ENCODE assay signal across 1 cellular context in the genomic region with DNA sequence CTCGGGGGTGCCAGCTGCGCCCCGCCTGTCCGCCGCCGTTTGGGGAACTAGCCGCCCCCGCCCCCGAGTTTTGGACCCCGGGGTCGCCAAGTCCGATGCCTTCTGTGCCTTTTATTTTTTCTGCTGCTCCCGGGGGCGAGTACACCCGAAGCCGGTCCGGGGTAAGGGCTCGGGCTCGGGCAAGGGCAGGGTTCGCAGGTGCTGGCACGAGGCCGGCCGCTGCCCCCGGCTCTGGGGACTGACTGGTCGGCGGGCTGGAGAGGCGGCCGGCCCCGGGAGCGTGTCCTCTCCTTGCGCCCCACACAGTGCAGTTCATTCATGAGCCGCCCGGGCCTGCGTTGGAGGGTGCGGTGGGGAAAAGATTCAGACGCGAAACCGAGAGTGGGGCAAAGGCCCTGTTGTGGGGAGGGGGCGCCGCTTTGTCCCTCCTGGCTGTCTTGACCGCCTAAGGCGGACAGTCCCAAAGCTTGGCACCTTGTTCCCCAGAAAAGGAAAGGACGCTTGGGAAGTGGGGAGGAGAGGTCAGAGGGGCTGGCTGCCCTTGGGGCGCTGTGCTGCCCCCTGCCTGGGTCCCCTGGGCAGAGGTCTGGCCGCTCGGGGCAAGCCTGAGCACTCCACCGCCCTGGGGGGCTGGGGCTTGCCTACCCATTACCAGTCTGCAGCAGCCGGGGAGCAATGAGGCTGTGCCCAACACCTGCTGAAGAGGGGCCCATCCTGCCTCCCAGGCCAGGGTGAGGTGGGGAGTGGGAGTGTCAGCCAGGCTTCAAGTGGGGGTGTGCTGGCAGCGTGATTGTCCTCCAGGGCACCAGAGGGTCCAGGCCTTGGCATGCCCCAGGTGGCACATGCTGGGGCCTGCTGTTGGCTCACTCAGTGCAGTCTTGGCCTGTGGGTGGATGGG.
TF ChIP-seq lines count a peak whose summit lies in the region.

No MANE protein-coding gene starts in this region.

TF ChIP-seq in HepG2, 621 proteins besides CTCF, POLR2A, EP300 and RAD21 (continued from another document and continues in another):
- 0 out of 2 replicates have a peak, but pooled peaks have one; percentile 78 for TF ChIP-seq GPN1 (CRISPR knock-in tag; IDR thresholded peaks at IDR 0.05; ENCODE audit: borderline replicate concordance)
- TF ChIP-seq ZNF878 (CRISPR knock-in tag; IDR thresholded peaks at IDR 0.05), result 0 out of 2 replicates have a peak, but pooled peaks have one; percentile 48
- TF ChIP-seq, protein P1, sequence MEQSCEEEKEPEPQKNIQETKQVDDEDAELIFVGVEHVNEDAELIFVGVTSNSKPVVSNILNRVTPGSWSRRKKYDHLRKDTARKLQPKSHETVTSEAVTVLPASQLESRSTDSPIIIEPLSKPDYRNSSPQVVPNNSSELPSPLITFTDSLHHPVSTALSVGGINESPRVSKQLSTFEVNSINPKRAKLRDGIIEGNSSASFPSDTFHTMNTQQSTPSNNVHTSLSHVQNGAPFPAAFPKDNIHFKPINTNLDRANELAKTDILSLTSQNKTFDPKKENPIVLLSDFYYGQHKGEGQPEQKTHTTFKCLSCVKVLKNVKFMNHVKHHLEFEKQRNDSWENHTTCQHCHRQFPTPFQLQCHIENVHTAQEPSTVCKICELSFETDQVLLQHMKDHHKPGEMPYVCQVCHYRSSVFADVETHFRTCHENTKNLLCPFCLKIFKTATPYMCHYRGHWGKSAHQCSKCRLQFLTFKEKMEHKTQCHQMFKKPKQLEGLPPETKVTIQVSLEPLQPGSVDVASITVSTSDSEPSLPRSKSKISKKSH (CRISPR knock-in tag; IDR thresholded peaks at IDR 0.05; ENCODE audit: borderline replicate concordance), result 0 out of 2 replicates have a peak, but pooled peaks have one; percentile 25
- TF ChIP-seq SKI (IDR thresholded peaks at IDR 0.05; ENCODE audit: partially characterized antibody), result no peak
- TF ChIP-seq HDAC1 (CRISPR knock-in tag; IDR thresholded peaks at IDR 0.05), result peak; percentile 70; the same call in 1 of the 2 replicates
- TF ChIP-seq ADNP (CRISPR knock-in tag; IDR thresholded peaks at IDR 0.05), result 0 out of 2 replicates have a peak, but pooled peaks have one; percentile 42
- peak; percentile 57 for TF ChIP-seq ZNF790 (CRISPR knock-in tag; IDR thresholded peaks at IDR 0.05; ENCODE audit: borderline replicate concordance)
- TF ChIP-seq ZNF33B (CRISPR knock-in tag; IDR thresholded peaks at IDR 0.05), result peak; percentile 32; the same call in 1 of the 2 replicates
- TF ChIP-seq ZNF484 (CRISPR knock-in tag; IDR thresholded peaks at IDR 0.05; ENCODE audit: borderline replicate concordance, low read depth), result no peak
- TF ChIP-seq, protein P2, sequence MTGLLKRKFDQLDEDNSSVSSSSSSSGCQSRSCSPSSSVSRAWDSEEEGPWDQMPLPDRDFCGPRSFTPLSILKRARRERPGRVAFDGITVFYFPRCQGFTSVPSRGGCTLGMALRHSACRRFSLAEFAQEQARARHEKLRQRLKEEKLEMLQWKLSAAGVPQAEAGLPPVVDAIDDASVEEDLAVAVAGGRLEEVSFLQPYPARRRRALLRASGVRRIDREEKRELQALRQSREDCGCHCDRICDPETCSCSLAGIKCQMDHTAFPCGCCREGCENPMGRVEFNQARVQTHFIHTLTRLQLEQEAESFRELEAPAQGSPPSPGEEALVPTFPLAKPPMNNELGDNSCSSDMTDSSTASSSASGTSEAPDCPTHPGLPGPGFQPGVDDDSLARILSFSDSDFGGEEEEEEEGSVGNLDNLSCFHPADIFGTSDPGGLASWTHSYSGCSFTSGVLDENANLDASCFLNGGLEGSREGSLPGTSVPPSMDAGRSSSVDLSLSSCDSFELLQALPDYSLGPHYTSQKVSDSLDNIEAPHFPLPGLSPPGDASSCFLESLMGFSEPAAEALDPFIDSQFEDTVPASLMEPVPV (CRISPR knock-in tag; IDR thresholded peaks at IDR 0.05), result peak; percentile 31; the same call in 1 of the 2 replicates
- peak; percentile 78; the same call in 1 of the 2 replicates for TF ChIP-seq NFKB2 (CRISPR knock-in tag; IDR thresholded peaks at IDR 0.05; ENCODE audit: borderline replicate concordance)
- TF ChIP-seq, protein P3, sequence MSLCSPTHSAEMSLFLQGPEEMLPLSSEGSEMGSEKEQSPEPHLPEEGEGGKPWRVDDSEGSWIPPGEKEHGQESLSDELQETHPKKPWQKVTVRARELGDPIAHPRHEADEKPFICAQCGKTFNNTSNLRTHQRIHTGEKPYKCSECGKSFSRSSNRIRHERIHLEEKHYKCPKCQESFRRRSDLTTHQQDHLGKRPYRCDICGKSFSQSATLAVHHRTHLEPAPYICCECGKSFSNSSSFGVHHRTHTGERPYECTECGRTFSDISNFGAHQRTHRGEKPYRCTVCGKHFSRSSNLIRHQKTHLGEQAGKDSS (CRISPR knock-in tag; IDR thresholded peaks at IDR 0.05; ENCODE audit: borderline replicate concordance, low read depth), result peak; percentile 44; the same call in 1 of the 2 replicates
- TF ChIP-seq MED8 (CRISPR knock-in tag; IDR thresholded peaks at IDR 0.05; ENCODE audit: insufficient replicate concordance), result peak; percentile 41
- no peak for TF ChIP-seq ZNF331 (CRISPR knock-in tag; IDR thresholded peaks at IDR 0.05)
- TF ChIP-seq DNMT3B (CRISPR knock-in tag; conservative IDR thresholded peaks at IDR 0.05), result no peak
- TF ChIP-seq ZNF850 (CRISPR knock-in tag; conservative IDR thresholded peaks at IDR 0.05), result 0 out of 2 replicates have a peak, but pooled peaks have one; percentile 45
- peak; percentile 52; the same call in 1 of the 2 replicates for TF ChIP-seq ZNF772 (CRISPR knock-in tag; IDR thresholded peaks at IDR 0.05)
- TF ChIP-seq, protein P4, sequence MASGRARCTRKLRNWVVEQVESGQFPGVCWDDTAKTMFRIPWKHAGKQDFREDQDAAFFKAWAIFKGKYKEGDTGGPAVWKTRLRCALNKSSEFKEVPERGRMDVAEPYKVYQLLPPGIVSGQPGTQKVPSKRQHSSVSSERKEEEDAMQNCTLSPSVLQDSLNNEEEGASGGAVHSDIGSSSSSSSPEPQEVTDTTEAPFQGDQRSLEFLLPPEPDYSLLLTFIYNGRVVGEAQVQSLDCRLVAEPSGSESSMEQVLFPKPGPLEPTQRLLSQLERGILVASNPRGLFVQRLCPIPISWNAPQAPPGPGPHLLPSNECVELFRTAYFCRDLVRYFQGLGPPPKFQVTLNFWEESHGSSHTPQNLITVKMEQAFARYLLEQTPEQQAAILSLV (CRISPR knock-in tag; IDR thresholded peaks at IDR 0.05; ENCODE audit: borderline replicate concordance), result peak; percentile 81; the same call in 1 of the 2 replicates
- no peak for TF ChIP-seq NR2F6 (IDR thresholded peaks at IDR 0.05)
- 0 out of 2 replicates have a peak, but pooled peaks have one; percentile 58 for TF ChIP-seq NR2F6 (CRISPR knock-in tag; IDR thresholded peaks at IDR 0.05)
- TF ChIP-seq GATAD1 (CRISPR knock-in tag; IDR thresholded peaks at IDR 0.05), result no peak
- no peak for TF ChIP-seq ZKSCAN5 (CRISPR knock-in tag; IDR thresholded peaks at IDR 0.05)
- 0 out of 2 replicates have a peak, but pooled peaks have one; percentile 18 for TF ChIP-seq NFYB (CRISPR knock-in tag; IDR thresholded peaks at IDR 0.05)
- TF ChIP-seq, protein P5, sequence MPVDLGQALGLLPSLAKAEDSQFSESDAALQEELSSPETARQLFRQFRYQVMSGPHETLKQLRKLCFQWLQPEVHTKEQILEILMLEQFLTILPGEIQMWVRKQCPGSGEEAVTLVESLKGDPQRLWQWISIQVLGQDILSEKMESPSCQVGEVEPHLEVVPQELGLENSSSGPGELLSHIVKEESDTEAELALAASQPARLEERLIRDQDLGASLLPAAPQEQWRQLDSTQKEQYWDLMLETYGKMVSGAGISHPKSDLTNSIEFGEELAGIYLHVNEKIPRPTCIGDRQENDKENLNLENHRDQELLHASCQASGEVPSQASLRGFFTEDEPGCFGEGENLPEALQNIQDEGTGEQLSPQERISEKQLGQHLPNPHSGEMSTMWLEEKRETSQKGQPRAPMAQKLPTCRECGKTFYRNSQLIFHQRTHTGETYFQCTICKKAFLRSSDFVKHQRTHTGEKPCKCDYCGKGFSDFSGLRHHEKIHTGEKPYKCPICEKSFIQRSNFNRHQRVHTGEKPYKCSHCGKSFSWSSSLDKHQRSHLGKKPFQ (CRISPR knock-in tag; IDR thresholded peaks at IDR 0.05; ENCODE audit: insufficient replicate concordance), result peak; percentile 20
- TF ChIP-seq NFIB (CRISPR knock-in tag; IDR thresholded peaks at IDR 0.05; ENCODE audit: borderline replicate concordance), result 0 out of 2 replicates have a peak, but pooled peaks have one; percentile 75
- TF ChIP-seq HOXA3 (CRISPR knock-in tag; IDR thresholded peaks at IDR 0.05), result 0 out of 2 replicates have a peak, but pooled peaks have one; percentile 13
- no peak; the same call in 1 of the 2 replicates for TF ChIP-seq PHF21A (CRISPR knock-in tag; IDR thresholded peaks at IDR 0.05)
- no peak for TF ChIP-seq WIZ (CRISPR knock-in tag; IDR thresholded peaks at IDR 0.05)
- TF ChIP-seq, protein P6, sequence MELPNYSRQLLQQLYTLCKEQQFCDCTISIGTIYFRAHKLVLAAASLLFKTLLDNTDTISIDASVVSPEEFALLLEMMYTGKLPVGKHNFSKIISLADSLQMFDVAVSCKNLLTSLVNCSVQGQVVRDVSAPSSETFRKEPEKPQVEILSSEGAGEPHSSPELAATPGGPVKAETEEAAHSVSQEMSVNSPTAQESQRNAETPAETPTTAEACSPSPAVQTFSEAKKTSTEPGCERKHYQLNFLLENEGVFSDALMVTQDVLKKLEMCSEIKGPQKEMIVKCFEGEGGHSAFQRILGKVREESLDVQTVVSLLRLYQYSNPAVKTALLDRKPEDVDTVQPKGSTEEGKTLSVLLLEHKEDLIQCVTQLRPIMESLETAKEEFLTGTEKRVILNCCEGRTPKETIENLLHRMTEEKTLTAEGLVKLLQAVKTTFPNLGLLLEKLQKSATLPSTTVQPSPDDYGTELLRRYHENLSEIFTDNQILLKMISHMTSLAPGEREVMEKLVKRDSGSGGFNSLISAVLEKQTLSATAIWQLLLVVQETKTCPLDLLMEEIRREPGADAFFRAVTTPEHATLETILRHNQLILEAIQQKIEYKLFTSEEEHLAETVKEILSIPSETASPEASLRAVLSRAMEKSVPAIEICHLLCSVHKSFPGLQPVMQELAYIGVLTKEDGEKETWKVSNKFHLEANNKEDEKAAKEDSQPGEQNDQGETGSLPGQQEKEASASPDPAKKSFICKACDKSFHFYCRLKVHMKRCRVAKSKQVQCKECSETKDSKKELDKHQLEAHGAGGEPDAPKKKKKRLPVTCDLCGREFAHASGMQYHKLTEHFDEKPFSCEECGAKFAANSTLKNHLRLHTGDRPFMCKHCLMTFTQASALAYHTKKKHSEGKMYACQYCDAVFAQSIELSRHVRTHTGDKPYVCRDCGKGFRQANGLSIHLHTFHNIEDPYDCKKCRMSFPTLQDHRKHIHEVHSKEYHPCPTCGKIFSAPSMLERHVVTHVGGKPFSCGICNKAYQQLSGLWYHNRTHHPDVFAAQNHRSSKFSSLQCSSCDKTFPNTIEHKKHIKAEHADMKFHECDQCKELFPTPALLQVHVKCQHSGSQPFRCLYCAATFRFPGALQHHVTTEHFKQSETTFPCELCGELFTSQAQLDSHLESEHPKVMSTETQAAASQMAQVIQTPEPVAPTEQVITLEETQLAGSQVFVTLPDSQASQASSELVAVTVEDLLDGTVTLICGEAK (IDR thresholded peaks at IDR 0.05), result no peak
- TF ChIP-seq, protein P6 (CRISPR knock-in tag; IDR thresholded peaks at IDR 0.05), result peak; percentile 76; the same call in 1 of the 2 replicates
- 0 out of 2 replicates have a peak, but pooled peaks have one; percentile 69 for TF ChIP-seq DNMT1 (CRISPR knock-in tag; IDR thresholded peaks at IDR 0.05)
- TF ChIP-seq ZBTB7B (CRISPR knock-in tag; IDR thresholded peaks at IDR 0.05), result peak; percentile 87
- peak; percentile 70 for TF ChIP-seq REL (CRISPR knock-in tag; conservative IDR thresholded peaks at IDR 0.05)
- TF ChIP-seq IRX3 (CRISPR knock-in tag; IDR thresholded peaks at IDR 0.05; ENCODE audit: borderline replicate concordance, low read depth), result 0 out of 2 replicates have a peak, but pooled peaks have one; percentile 36
- peak; percentile 22; the same call in 1 of the 2 replicates for TF ChIP-seq ZBTB38 (CRISPR knock-in tag; IDR thresholded peaks at IDR 0.05)
- TF ChIP-seq, protein P7, sequence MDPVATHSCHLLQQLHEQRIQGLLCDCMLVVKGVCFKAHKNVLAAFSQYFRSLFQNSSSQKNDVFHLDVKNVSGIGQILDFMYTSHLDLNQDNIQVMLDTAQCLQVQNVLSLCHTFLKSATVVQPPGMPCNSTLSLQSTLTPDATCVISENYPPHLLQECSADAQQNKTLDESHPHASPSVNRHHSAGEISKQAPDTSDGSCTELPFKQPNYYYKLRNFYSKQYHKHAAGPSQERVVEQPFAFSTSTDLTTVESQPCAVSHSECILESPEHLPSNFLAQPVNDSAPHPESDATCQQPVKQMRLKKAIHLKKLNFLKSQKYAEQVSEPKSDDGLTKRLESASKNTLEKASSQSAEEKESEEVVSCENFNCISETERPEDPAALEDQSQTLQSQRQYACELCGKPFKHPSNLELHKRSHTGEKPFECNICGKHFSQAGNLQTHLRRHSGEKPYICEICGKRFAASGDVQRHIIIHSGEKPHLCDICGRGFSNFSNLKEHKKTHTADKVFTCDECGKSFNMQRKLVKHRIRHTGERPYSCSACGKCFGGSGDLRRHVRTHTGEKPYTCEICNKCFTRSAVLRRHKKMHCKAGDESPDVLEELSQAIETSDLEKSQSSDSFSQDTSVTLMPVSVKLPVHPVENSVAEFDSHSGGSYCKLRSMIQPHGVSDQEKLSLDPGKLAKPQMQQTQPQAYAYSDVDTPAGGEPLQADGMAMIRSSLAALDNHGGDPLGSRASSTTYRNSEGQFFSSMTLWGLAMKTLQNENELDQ (CRISPR knock-in tag; IDR thresholded peaks at IDR 0.05; ENCODE audit: borderline replicate concordance), result no peak
- TF ChIP-seq MEIS2 (CRISPR knock-in tag; IDR thresholded peaks at IDR 0.05), result peak; percentile 70
- TF ChIP-seq ZNF20 (CRISPR knock-in tag; IDR thresholded peaks at IDR 0.05), result peak; percentile 70; the same call in 1 of the 2 replicates
- TF ChIP-seq TAF1 (CRISPR knock-in tag; IDR thresholded peaks at IDR 0.05), result peak; percentile 30; the same call in 1 of the 2 replicates
